In genomic region chr10:76882245-76882644, GRCh38 we compare ENCODE assay signal across 11 cellular contexts.
A peak's percentile ranks its signal among the peaks of the same experiment; 100 is the strongest.
DNase-seq lines count a peak whose midpoint lies in the region; ATAC-seq and TF ChIP-seq lines count a peak whose summit lies in the region.
"Had no signal": no experiment of that assay in that cellular context is flagged by ENCODE, and none has a peak within 500 bp of the region (broad histone marks: within the 10 kb centered on the region; RNA-seq: fewer than 3 reads in every experiment).

No MANE protein-coding gene starts in this region.

- 47 to 81% methylated on average over 6 of the region's 6 CpGs for WGBS in sigmoid colon, 2 donors

- peaks cover 0 to 6% (median 1%) of the 10 kb centered on the region in 7 donors for H3K9me3 Mint-ChIP-seq in CD14-positive monocyte
- H3K9me3 Mint-ChIP-seq: CD8-positive, alpha-beta T cell had no signal

- H3K4me3 Mint-ChIP-seq in CD14-positive monocyte: peak overlapping the region in 1 of 2 donors; percentile 67
- H3K4me3 Mint-ChIP-seq: activated naive CD8-positive, alpha-beta T cell; CD8-positive, alpha-beta T cell had no signal

- BruUV-seq in PC-9 (replicated peaks; lab: Mats Ljungman, UMichigan): no TSS peak

- H3K9me2 ChIP-seq in PC-9 (ENCODE audit: insufficient read depth): no peaks in the 10 kb centered on the region

- H3K9me3 ChIP-seq in sigmoid colon (no peaks in the 10 kb centered on the region), PC-9 (ENCODE audit: insufficient read depth, low read depth) (no peaks in the 10 kb centered on the region)

- H3F3A ChIP-seq in PC-9 (ENCODE audit: insufficient read depth, low read depth): no peaks in the 10 kb centered on the region

- intact Hi-C loops in CD14-positive monocyte (cut with micrococcal nuclease): no loop called here
- intact Hi-C loops in sigmoid colon (cut with DNase I): loop anchor here (10.0 kb wide), 1 partner anchor 357 kb away; no protein-coding TSS in a partner anchor
- intact Hi-C loops in PC-9 (cut with micrococcal nuclease; ENCODE audit: unreplicated experiment): no loop called here

- H3K27me3 ChIP-seq in sigmoid colon (no peaks in the 10 kb centered on the region), PC-9 (ENCODE audit: insufficient read depth, low read depth) (peaks cover 30% of the 10 kb centered on the region; the same call in 1 of the 2 replicates)

- DNase-seq in CD14-positive monocyte (ENCODE audit: low spot score): peak; percentile 50
- peak; percentile 65 for DNase-seq in UCSD-AML1 (lab: John Stamatoyannopoulos, UW; ENCODE audit: unreplicated experiment)
- no peak for DNase-seq in sigmoid colon
- no peak for DNase-seq in T-helper 1 cell
- no peak for DNase-seq in NCI-H1417 (lab: John Stamatoyannopoulos, UW)
- no peak for DNase-seq in PC-9
- DNase-seq: CD8-positive, alpha-beta T cell; stimulated activated naive CD4-positive, alpha-beta T cell treated with Interleukin-2 at 50 U/mL for 16 hours had no signal

- H3K27me3 Mint-ChIP-seq in CD14-positive monocyte (ENCODE audit: low read depth in 3 of 3): peaks cover 3 to 12% (median 7%) of the 10 kb centered on the region in 3 donors

- no peak overlapping the region for H2AFZ ChIP-seq in PC-9

- peaks cover 0 to 49% (median 30%) of the 10 kb centered on the region in 4 donors for H3K4me1 ChIP-seq in sigmoid colon
- H3K4me1 ChIP-seq in PC-9 (replicated peaks; ENCODE audit: insufficient read depth): no peaks in the 10 kb centered on the region

- POLR2A ChIA-PET in PC-9 (lab: Charles Lee; ENCODE audit: unreplicated experiment): no interaction called here

- H3K79me2 ChIP-seq in PC-9 (ENCODE audit: low read depth): no peaks in the 10 kb centered on the region

- no peak for TF ChIP-seq POLR2A in sigmoid colon (IDR thresholded peaks at IDR 0.05)

- no peaks in the 10 kb centered on the region for H3K36me3 ChIP-seq in sigmoid colon
- no peaks in the 10 kb centered on the region for H3K36me3 ChIP-seq in PC-9 (ENCODE audit: low read depth)

- no peaks in the 10 kb centered on the region for H4K20me1 ChIP-seq in PC-9 (ENCODE audit: insufficient read depth)

- H3K36me3 Mint-ChIP-seq in CD14-positive monocyte: peaks cover 0 to 2% of the 10 kb centered on the region in 2 donors
- H3K36me3 Mint-ChIP-seq: activated naive CD8-positive, alpha-beta T cell; CD8-positive, alpha-beta T cell had no signal

- no peak overlapping the region for H3K4me2 ChIP-seq in PC-9

- H3K4me1 Mint-ChIP-seq in CD14-positive monocyte: peaks cover 73% of the 10 kb centered on the region

- peak overlapping the region in 4 of 7 donors; percentile 35 to 81 (median 42) for H3K27ac Mint-ChIP-seq in CD14-positive monocyte
- H3K27ac Mint-ChIP-seq: activated naive CD8-positive, alpha-beta T cell; CD8-positive, alpha-beta T cell had no signal

- TF ChIP-seq EP300 in sigmoid colon (IDR thresholded peaks at IDR 0.05): no peak

- H3K4me3 ChIP-seq in sigmoid colon (no peak overlapping the region), PC-9 (no peak overlapping the region)

- peak; percentile 38 for ATAC-seq in GM19324 (IDR thresholded peaks at IDR 0.05; ENCODE audit: low FRiP score, unreplicated experiment)
- peak; percentile 45 for ATAC-seq in HG03095 (IDR thresholded peaks at IDR 0.05; ENCODE audit: unreplicated experiment)
- ATAC-seq: CD8-positive, alpha-beta T cell had no signal

- TF ChIP-seq CTCF in CD14-positive monocyte (IDR thresholded peaks at IDR 0.05) (no peak), sigmoid colon (IDR thresholded peaks at IDR 0.05) (no peak), PC-9 (conservative IDR thresholded peaks at IDR 0.05) (no peak)

- CTCF ChIA-PET in PC-9 (lab: Charles Lee): interaction anchor here (0.6 kb wide), 1 partner anchor 54 kb away, joined by 3 read pairs; no protein-coding TSS in a partner anchor

- H3K27ac ChIP-seq in sigmoid colon: no peak overlapping the region
- no peak overlapping the region for H3K27ac ChIP-seq in PC-9

Comparison
In these comparisons a context has a peak if more than half of its experiments do, and no peak if none do; other contexts are left out.
1. DNase-seq: peak in CD14-positive monocyte (single experiment) and UCSD-AML1 (single experiment); none in sigmoid colon (single experiment), T-helper 1 cell (0 of 5), NCI-H1417 (0 of 3) and PC-9 (0 of 2).